ENCODE assay signal across 9 cellular contexts in genomic region chr9:98222885-98223640, GRCh38. TPM values are rescaled to one million over a fixed set of nuclear protein-coding genes. Genes with fewer than 3 reads are reported as not detected.
DNase-seq lines count a peak whose midpoint lies in the region; ATAC-seq and TF ChIP-seq lines count a peak whose summit lies in the region.
"Had no signal": no experiment of that assay in that cellular context is flagged by ENCODE, and none has a peak within 500 bp of the region (broad histone marks: within the 10 kb centered on the region; RNA-seq: fewer than 3 reads in every experiment).

No MANE protein-coding gene starts in this region.

- peak overlapping the region; percentile 81 for H3K27ac ChIP-seq in hepatocyte

- H2AFZ ChIP-seq in hepatocyte = no peak overlapping the region

- H3K36me3 ChIP-seq in hepatocyte (replicated peaks; ENCODE audit: insufficient read depth, low read depth) = no peaks in the 10 kb centered on the region

- H3K4me3 ChIP-seq in hepatocyte = no peak overlapping the region

- WGBS in hepatocyte (ENCODE audit: low lambda C conversion rate, missing lambda C conversion rate) = 79% methylated on average over 4 of the region's 4 CpGs

- no peaks in the 10 kb centered on the region for H3K27me3 ChIP-seq in hepatocyte

- peaks cover 35% of the 10 kb centered on the region for H3K4me1 ChIP-seq in hepatocyte (ENCODE audit: insufficient read depth)

- no peaks in the 10 kb centered on the region for H3K9me3 ChIP-seq in hepatocyte (ENCODE audit: low read depth)

- no peaks in the 10 kb centered on the region for H4K20me1 ChIP-seq in hepatocyte (ENCODE audit: insufficient read depth, poor library complexity, severe bottlenecking)

- no peaks in the 10 kb centered on the region for H3K79me2 ChIP-seq in hepatocyte

- H3K36me3 Mint-ChIP-seq in activated T-helper 17 cell treated with anti-CD3 and anti-CD28 coated beads, Interleukin-2, amount 50 U/mL, for 72 hours (ENCODE audit: low read depth) = peaks cover 38% of the 10 kb centered on the region

- no peak overlapping the region for H3K4me3 Mint-ChIP-seq in activated T-helper 17 cell treated with anti-CD3 and anti-CD28 coated beads, Interleukin-2, amount 50 U/mL, for 72 hours
- H3K4me3 Mint-ChIP-seq: activated T-cell treated with anti-CD3 and anti-CD28 coated beads, Interleukin-2, amount 50 U/mL, for 4 hours had no signal

- no peaks in the 10 kb centered on the region for H3K9me2 ChIP-seq in hepatocyte (replicated peaks; ENCODE audit: insufficient read depth)

- no peaks in the 10 kb centered on the region for H3K27me3 Mint-ChIP-seq in activated T-helper 17 cell treated with anti-CD3 and anti-CD28 coated beads, Interleukin-2, amount 50 U/mL, for 72 hours

- H3K9me3 Mint-ChIP-seq in activated T-helper 17 cell treated with anti-CD3 and anti-CD28 coated beads, Interleukin-2, amount 50 U/mL, for 72 hours = no peaks in the 10 kb centered on the region
- H3K9me3 Mint-ChIP-seq: activated T-cell treated with anti-CD3 and anti-CD28 coated beads, Interleukin-2, amount 50 U/mL, for 4 hours had no signal

- ATAC-seq in activated T-helper 17 cell treated with anti-CD3 and anti-CD28 coated beads, Interleukin-2, amount 50 U/mL, for 72 hours (replicated peaks) = no peak
- ATAC-seq: activated T-cell treated with anti-CD3 and anti-CD28 coated beads, Interleukin-2, amount 50 U/mL, for 4 hours had no signal

- H3K4me1 Mint-ChIP-seq in activated T-helper 17 cell treated with anti-CD3 and anti-CD28 coated beads, Interleukin-2, amount 50 U/mL, for 72 hours = no peaks in the 10 kb centered on the region

- peak overlapping the region; percentile 45 for H3K27ac Mint-ChIP-seq in activated T-helper 17 cell treated with anti-CD3 and anti-CD28 coated beads, Interleukin-2, amount 50 U/mL, for 72 hours

- DNase-seq in SIG-M5 treated with dmso at 0.1 percent for 504 hours (lab: John Stamatoyannopoulos, UW; ENCODE audit: unreplicated experiment) (peak; percentile 44), SIG-M5 (lab: John Stamatoyannopoulos, UW) (no peak), hepatocyte (ENCODE audit: low spot score) (no peak), ureter (ENCODE audit: low spot score) (peak; percentile 67), NCI-H446 (lab: John Stamatoyannopoulos, UW) (no peak), NCI-H187 treated with DMSO at 0.1 percent for 48 hours (lab: John Stamatoyannopoulos, UW) (no peak)
- no peak for DNase-seq in activated CD4-positive, alpha-beta T cell treated with anti-CD3 and anti-CD28 coated beads for 48 hours
- DNase-seq: activated T-cell treated with anti-CD3 and anti-CD28 coated beads, Interleukin-2, amount 50 U/mL, for 4 hours had no signal

- TF ChIP-seq CTCF in hepatocyte (IDR thresholded peaks at IDR 0.05; ENCODE audit: poor library complexity) = no peak

- H3K4me2 ChIP-seq in hepatocyte = no peak overlapping the region

RNA-seq across cellular contexts. Expression of gene CORO2A, which starts 30.6 kb away (rescaled TPM):
- total RNA-seq in activated T-helper 17 cell treated with anti-CD3 and anti-CD28 coated beads, Interleukin-2, amount 50 U/mL, for 72 hours = 10 to 100 TPM in 1 of 2 donors, 1 to 10 TPM in 1; 9.9 to 18.2 TPM
- total RNA-seq in hepatocyte = 24.6 and 27.1 TPM in 2 replicates
- polyA plus RNA-seq in hepatocyte = 11.7 and 12.8 TPM in 2 replicates
- 38.8 TPM for total RNA-seq in ureter

RNA-seq across cellular contexts. Expression of gene TBC1D2, which starts 32.4 kb away (rescaled TPM):
- 1 to 10 TPM; 5.6 to 6.4 TPM for total RNA-seq in activated T-helper 17 cell treated with anti-CD3 and anti-CD28 coated beads, Interleukin-2, amount 50 U/mL, for 72 hours
- total RNA-seq in hepatocyte (20.0 and 26.7 TPM in 2 replicates), ureter (60.8 TPM)
- 31.6 and 33.5 TPM in 2 replicates for polyA plus RNA-seq in hepatocyte

Comparison
In these comparisons a context has a peak if more than half of its experiments do, and no peak if none do; other contexts are left out.
1. DNase-seq: peak in SIG-M5 treated with dmso at 0.1 percent for 504 hours (single experiment) and ureter (single experiment); none in SIG-M5 (single experiment), hepatocyte (single experiment), activated CD4-positive, alpha-beta T cell treated with anti-CD3 and anti-CD28 coated beads for 48 hours (single experiment), NCI-H446 (0 of 2) and NCI-H187 treated with DMSO at 0.1 percent for 48 hours (single experiment).